ENCODE assay signal across 8 cellular contexts in the genomic region with DNA sequence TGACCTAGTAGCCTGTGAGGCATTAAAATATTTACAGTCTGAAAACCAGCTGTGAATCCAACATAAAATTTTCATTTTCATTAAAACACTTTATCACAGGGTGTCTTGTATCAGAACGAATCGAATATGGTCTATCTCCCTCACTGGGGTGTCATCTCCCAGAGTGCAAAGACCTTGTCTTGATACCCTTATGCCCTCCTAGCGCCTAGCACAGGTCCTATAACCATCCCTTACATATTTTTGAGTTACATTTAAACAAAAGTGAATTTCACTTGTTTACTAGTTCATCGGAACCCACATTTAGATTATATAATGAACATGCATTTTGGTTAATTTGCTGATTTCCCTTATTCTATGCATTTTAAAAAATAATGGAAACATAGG. TPM values are rescaled to one million over a fixed set of nuclear protein-coding genes. Genes with fewer than 3 reads are reported as not detected.
DNase-seq lines count a peak whose midpoint lies in the region; ATAC-seq lines count a peak whose summit lies in the region.

No MANE protein-coding gene starts in this region.

- H3K4me3 Mint-ChIP-seq in activated T-cell treated with anti-CD3 and anti-CD28 coated beads, Interleukin-2, amount 50 U/mL, for 72 hours, result peak overlapping the region; percentile 78 to 85
- H3K4me3 Mint-ChIP-seq in central memory CD8-positive, alpha-beta T cell, result peak overlapping the region; percentile 79
- peak overlapping the region; percentile 73 for H3K4me3 Mint-ChIP-seq in stimulated activated effector memory CD8-positive, alpha-beta T cell treated with anti-CD3 and anti-CD28 coated beads, Interleukin-12 subunit alpha, Interleukin-12 subunit beta, amount 100 ng/mL, for 72 hours

- H3K4me1 Mint-ChIP-seq in activated T-cell treated with anti-CD3 and anti-CD28 coated beads, Interleukin-2, amount 50 U/mL, for 72 hours (ENCODE audit: low read depth), result peaks cover 22% of the 10 kb centered on the region
- peaks cover 8% of the 10 kb centered on the region for H3K4me1 Mint-ChIP-seq in central memory CD8-positive, alpha-beta T cell
- H3K4me1 Mint-ChIP-seq in stimulated activated effector memory CD8-positive, alpha-beta T cell treated with anti-CD3 and anti-CD28 coated beads, Interleukin-12 subunit alpha, Interleukin-12 subunit beta, amount 100 ng/mL, for 72 hours, result peaks cover 13% of the 10 kb centered on the region

- H3K9me3 Mint-ChIP-seq in activated T-cell treated with anti-CD3 and anti-CD28 coated beads, Interleukin-2, amount 50 U/mL, for 72 hours, result no peaks in the 10 kb centered on the region
- H3K9me3 Mint-ChIP-seq in central memory CD8-positive, alpha-beta T cell, result no peaks in the 10 kb centered on the region
- no peaks in the 10 kb centered on the region for H3K9me3 Mint-ChIP-seq in stimulated activated effector memory CD8-positive, alpha-beta T cell treated with anti-CD3 and anti-CD28 coated beads, Interleukin-12 subunit alpha, Interleukin-12 subunit beta, amount 100 ng/mL, for 72 hours

- no peaks in the 10 kb centered on the region for H3K36me3 Mint-ChIP-seq in activated T-cell treated with anti-CD3 and anti-CD28 coated beads, Interleukin-2, amount 50 U/mL, for 72 hours (ENCODE audit: insufficient read depth in 2 of 2)
- H3K36me3 Mint-ChIP-seq in central memory CD8-positive, alpha-beta T cell (ENCODE audit: insufficient read depth), result no peaks in the 10 kb centered on the region
- no peaks in the 10 kb centered on the region for H3K36me3 Mint-ChIP-seq in stimulated activated effector memory CD8-positive, alpha-beta T cell treated with anti-CD3 and anti-CD28 coated beads, Interleukin-12 subunit alpha, Interleukin-12 subunit beta, amount 100 ng/mL, for 72 hours

- H3K27ac Mint-ChIP-seq in activated T-cell treated with anti-CD3 and anti-CD28 coated beads, Interleukin-2, amount 50 U/mL, for 72 hours, result peak overlapping the region; percentile 74
- H3K27ac Mint-ChIP-seq in central memory CD8-positive, alpha-beta T cell (ENCODE audit: low read depth), result no peak overlapping the region
- peak overlapping the region; percentile 38 for H3K27ac Mint-ChIP-seq in stimulated activated effector memory CD8-positive, alpha-beta T cell treated with anti-CD3 and anti-CD28 coated beads, Interleukin-12 subunit alpha, Interleukin-12 subunit beta, amount 100 ng/mL, for 72 hours

- H3K27me3 Mint-ChIP-seq in activated T-cell treated with anti-CD3 and anti-CD28 coated beads, Interleukin-2, amount 50 U/mL, for 72 hours (ENCODE audit: low read depth), result peaks cover 11% of the 10 kb centered on the region
- no peaks in the 10 kb centered on the region for H3K27me3 Mint-ChIP-seq in central memory CD8-positive, alpha-beta T cell

- ATAC-seq in activated T-cell treated with anti-CD3 and anti-CD28 coated beads, Interleukin-2, amount 50 U/mL, for 72 hours (replicated peaks in 1 of 2), result no peak
- ATAC-seq in HG03354 (IDR thresholded peaks at IDR 0.05; ENCODE audit: poor library complexity, severe bottlenecking, unreplicated experiment) (peak; percentile 18), HG03045 (IDR thresholded peaks at IDR 0.05; ENCODE audit: unreplicated experiment) (no peak)
- ATAC-seq in central memory CD8-positive, alpha-beta T cell (replicated peaks; ENCODE audit: extremely low read depth, poor library complexity, severe bottlenecking), result no peak
- ATAC-seq in stimulated activated effector memory CD8-positive, alpha-beta T cell treated with anti-CD3 and anti-CD28 coated beads, Interleukin-12 subunit alpha, Interleukin-12 subunit beta, amount 100 ng/mL, for 72 hours, result no peak

- no peak for DNase-seq in activated T-cell treated with anti-CD3 and anti-CD28 coated beads, Interleukin-2, amount 50 U/mL, for 72 hours
- no peak for DNase-seq in activated T-cell treated with anti-CD3 and anti-CD28 coated beads, Interleukin-2, amount 50 U/mL, for 1 hour
- no peak for DNase-seq in central memory CD8-positive, alpha-beta T cell (ENCODE audit: low spot score in 2 of 2)
- DNase-seq in stimulated activated effector memory CD8-positive, alpha-beta T cell treated with anti-CD3 and anti-CD28 coated beads, Interleukin-12 subunit alpha, Interleukin-12 subunit beta, amount 100 ng/mL, for 72 hours (ENCODE audit: low spot score in 2 of 2), result no peak
- no peak for DNase-seq in AG08396 (ENCODE audit: low spot score)
- no peak for DNase-seq in mucosa of gallbladder (ENCODE audit: low spot score)

RNA-seq across cellular contexts. Expression of a gene that starts 14.0 kb away (rescaled TPM):
- total RNA-seq in activated T-cell treated with anti-CD3 and anti-CD28 coated beads, Interleukin-2, amount 50 U/mL, for 72 hours, result under 1 TPM in 1 of 2 donors, not detected in 1; 0.05 TPM
- 7.1 TPM for total RNA-seq in mucosa of gallbladder
